In the genomic region with DNA sequence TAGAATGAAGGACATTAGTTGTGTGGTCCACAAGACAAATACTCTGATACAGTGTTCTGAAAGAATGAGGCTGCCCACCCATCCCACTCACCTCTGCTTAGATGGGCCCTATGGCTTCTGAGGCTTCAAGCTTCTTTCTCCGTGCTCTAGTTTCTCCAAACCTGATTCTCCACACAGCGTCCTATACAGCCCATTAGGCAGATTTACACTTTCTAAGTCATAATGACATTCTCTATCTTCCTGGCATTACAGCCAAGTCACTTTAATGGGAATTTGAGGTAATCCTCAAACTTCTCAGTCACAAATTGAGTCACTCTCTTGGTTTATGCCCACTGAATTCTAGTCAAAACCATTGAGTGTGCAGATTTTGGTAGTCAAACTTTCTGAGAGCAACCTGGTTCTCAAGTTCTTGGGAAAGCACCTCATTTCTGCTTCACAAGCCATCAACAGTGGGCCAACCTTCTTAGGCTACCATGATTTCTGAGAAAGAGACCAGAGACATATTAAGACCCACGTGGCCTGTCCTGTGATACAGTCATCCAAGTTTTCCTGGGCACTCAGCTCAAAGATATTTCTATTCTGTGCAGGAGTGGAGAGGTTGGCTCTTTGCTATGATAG, we compare ENCODE assay signal across 18 cellular contexts.
"Had no signal": no experiment of that assay in that cellular context is flagged by ENCODE, and none has a peak within 500 bp of the region (broad histone marks: within the 10 kb centered on the region; RNA-seq: fewer than 3 reads in every experiment).

No MANE protein-coding gene starts in this region.

- H3K36me3 Mint-ChIP-seq: mesothelial cell of epicardium; stimulated activated naive B cell treated with anti-CD40 and anti-IgM and Interleukin-4, amounts not matched to agents 10 μg/mL and 1 μg/mL and 100 μg/mL, for 72 hours had no signal

- H3K27ac Mint-ChIP-seq: mesothelial cell of epicardium; nephron; stimulated activated naive B cell treated with anti-CD40 and anti-IgM and Interleukin-4, amounts not matched to agents 10 μg/mL and 1 μg/mL and 100 μg/mL, for 72 hours; stimulated activated naive CD8-positive, alpha-beta T cell treated with anti-CD3 and anti-CD28 coated beads, Interleukin-15, amount 100 ng/mL, for 72 hours had no signal

- H3K4me3 Mint-ChIP-seq: mesothelial cell of epicardium; nephron; stimulated activated naive B cell treated with anti-CD40 and anti-IgM and Interleukin-4, amounts not matched to agents 10 μg/mL and 1 μg/mL and 100 μg/mL, for 72 hours; stimulated activated naive CD8-positive, alpha-beta T cell treated with anti-CD3 and anti-CD28 coated beads, Interleukin-15, amount 100 ng/mL, for 72 hours had no signal

- ATAC-seq: esophagus mucosa; heart left ventricle; psoas muscle; stimulated activated naive B cell treated with anti-CD40 and anti-IgM and Interleukin-4, amounts not matched to agents 10 μg/mL and 1 μg/mL and 100 μg/mL, for 72 hours; stimulated activated naive CD8-positive, alpha-beta T cell treated with anti-CD3 and anti-CD28 coated beads, Interleukin-15, amount 100 ng/mL, for 72 hours; upper lobe of right lung had no signal

- DNase-seq: effector memory CD4-positive, alpha-beta T cell; heart left ventricle; hippocampal formation; kidney glomerular epithelial cell; mammary epithelial cell; occipital lobe; psoas muscle; retina; right lobe of liver; stimulated activated CD4-positive, alpha-beta T cell treated with anti-CD3 and anti-CD28 coated beads, Interleukin-4, amount 100 ng/mL, for 1 hour; stimulated activated CD8-positive, alpha-beta memory T cell treated with anti-CD3 and anti-CD28 coated beads, Interleukin-4, amount 100 ng/mL, for 48 hours; stimulated activated naive B cell treated with anti-CD40 and anti-IgM and Interleukin-4, amounts not matched to agents 10 μg/mL and 1 μg/mL and 100 μg/mL, for 72 hours; stimulated activated naive CD8-positive, alpha-beta T cell treated with anti-CD3 and anti-CD28 coated beads, Interleukin-15, amount 100 ng/mL, for 72 hours; testis; upper lobe of right lung had no signal

- H3K27me3 Mint-ChIP-seq: stimulated activated naive B cell treated with anti-CD40 and anti-IgM and Interleukin-4, amounts not matched to agents 10 μg/mL and 1 μg/mL and 100 μg/mL, for 72 hours; stimulated activated naive CD8-positive, alpha-beta T cell treated with anti-CD3 and anti-CD28 coated beads, Interleukin-15, amount 100 ng/mL, for 72 hours had no signal

- H3K9me3 Mint-ChIP-seq: stimulated activated naive CD8-positive, alpha-beta T cell treated with anti-CD3 and anti-CD28 coated beads, Interleukin-15, amount 100 ng/mL, for 72 hours had no signal
